19 cellular contexts compared by ENCODE assay signal in the genomic region with DNA sequence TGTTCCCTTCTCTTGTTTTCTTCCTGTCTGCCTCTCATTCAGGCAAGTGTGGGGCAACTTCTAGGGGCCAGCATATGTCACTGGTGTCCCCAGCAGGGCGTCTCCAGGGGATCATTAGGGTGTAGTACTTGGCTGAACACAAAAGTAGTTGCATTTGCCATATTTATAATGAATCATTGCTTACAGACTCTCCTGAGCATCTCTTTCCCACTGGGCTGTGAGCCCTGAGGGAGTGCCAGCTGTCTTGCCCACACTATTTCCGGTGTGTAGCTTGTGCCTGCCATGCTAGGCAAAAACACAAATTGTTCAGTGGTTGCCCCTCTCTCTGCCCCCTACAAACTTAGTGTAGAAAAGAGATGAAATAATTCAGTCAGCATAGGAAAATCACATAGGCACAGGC. TPM values are rescaled to one million over a fixed set of nuclear protein-coding genes. Genes with fewer than 3 reads are reported as not detected.
DNase-seq lines count a peak whose midpoint lies in the region; ATAC-seq and TF ChIP-seq lines count a peak whose summit lies in the region.
"Had no signal": no experiment of that assay in that cellular context is flagged by ENCODE, and none has a peak within 500 bp of the region (broad histone marks: within the 10 kb centered on the region; RNA-seq: fewer than 3 reads in every experiment).

No MANE protein-coding gene starts in this region.

- no peaks in the 10 kb centered on the region for H3K27me3 ChIP-seq in breast epithelium
- no peaks in the 10 kb centered on the region for H3K27me3 ChIP-seq in RWPE2 (ENCODE audit: insufficient read depth, poor library complexity, severe bottlenecking)
- no peaks in the 10 kb centered on the region for H3K27me3 ChIP-seq in gastrocnemius medialis
- H3K27me3 ChIP-seq: neutrophil had no signal

- POLR2A ChIA-PET in MCF 10A (lab: Yijun Ruan, JAX), result interaction anchor here (0.9 kb wide), 1 partner anchor 146 kb away, joined by 5 read pairs; no protein-coding TSS in a partner anchor

- CTCF ChIA-PET in MCF 10A (lab: Yijun Ruan, JAX), result interaction anchor here (0.6 kb wide), 2 partner anchors 23 to 156 kb away, joined by 3 read pairs; no protein-coding TSS in a partner anchor

- intact Hi-C loops in MCF 10A (cut with micrococcal nuclease), result loop anchor here (10.0 kb wide), 1 partner anchor 505 kb away; no protein-coding TSS in a partner anchor
- intact Hi-C loops in breast epithelium (cut with DNase I; ENCODE audit: low total_unique reads), result no loop called here
- intact Hi-C loops in gastrocnemius medialis (cut with DNase I; ENCODE audit: low total_unique reads), result no loop called here

- H3K4me3 ChIP-seq in breast epithelium (no peak overlapping the region), RWPE2 (ENCODE audit: severe bottlenecking) (no peak overlapping the region), coronary artery (no peak overlapping the region), gastrocnemius medialis (no peak overlapping the region)
- H3K4me3 ChIP-seq: GM12878, mucosa of descending colon had no signal

- peaks cover 11% of the 10 kb centered on the region for H3K4me1 Mint-ChIP-seq in MCF 10A (ENCODE audit: insufficient read depth, unreplicated experiment)
- peaks cover 57 to 69% of the 10 kb centered on the region in 2 donors for H3K4me1 Mint-ChIP-seq in immature natural killer cell

- H3K36me3 ChIP-seq in breast epithelium, result no peaks in the 10 kb centered on the region
- H3K36me3 ChIP-seq in RWPE2 (ENCODE audit: low read depth), result no peaks in the 10 kb centered on the region
- H3K36me3 ChIP-seq in gastrocnemius medialis, result no peaks in the 10 kb centered on the region

- DNase-seq in MCF 10A (ENCODE audit: unreplicated experiment) (peak; percentile 59), breast epithelium (ENCODE audit: low spot score in 2 of 2) (no peak), RWPE2 (ENCODE audit: low spot score) (no peak), immature natural killer cell (no peak), coronary artery (ENCODE audit: low spot score) (no peak), gastrocnemius medialis (no peak), SIG-M5 treated with dmso at 0.1 percent for 504 hours (lab: John Stamatoyannopoulos, UW; ENCODE audit: unreplicated experiment) (no peak), NCI-H2196 treated with DMSO at 0.1 percent for 48 hours (lab: John Stamatoyannopoulos, UW; ENCODE audit: unreplicated experiment) (no peak)
- DNase-seq: activated CD4-positive, alpha-beta memory T cell treated with anti-CD3 and anti-CD28 coated beads for 36 hours; activated T-cell treated with anti-CD3 and anti-CD28 coated beads, Interleukin-2, amount 50 U/mL, for 72 hours; CD4-positive, alpha-beta T cell; H7; left ventricle myocardium superior; mucosa of descending colon; NCI-H187 treated with DMSO at 0.1 percent for 48 hours; NCI-H524 had no signal

- TF ChIP-seq POLR2A in breast epithelium (IDR thresholded peaks at IDR 0.05) (no peak), gastrocnemius medialis (IDR thresholded peaks at IDR 0.05) (no peak)

- H3K27ac Mint-ChIP-seq in MCF 10A (ENCODE audit: low read depth, unreplicated experiment) (peak overlapping the region; percentile 53), immature natural killer cell (peak overlapping the region; percentile 7 to 79 (median 45))
- H3K27ac Mint-ChIP-seq: activated CD4-positive, alpha-beta memory T cell treated with anti-CD3 and anti-CD28 coated beads for 36 hours; CD4-positive, alpha-beta T cell; dendritic cell treated with granulocyte-macrophage colony-stimulating factor and Interleukin-4, amounts not matched to agents 40 ng/mL and 50 ng/mL, for 4 days had no signal

- BruUV-seq in MCF 10A (replicated peaks; lab: Mats Ljungman, UMichigan), result no TSS peak

- H3K4me1 ChIP-seq in breast epithelium (no peaks in the 10 kb centered on the region), RWPE2 (ENCODE audit: insufficient read depth, poor library complexity, severe bottlenecking) (no peaks in the 10 kb centered on the region), gastrocnemius medialis (peaks cover 8 to 12% of the 10 kb centered on the region in 2 donors)

- H3K36me3 Mint-ChIP-seq in MCF 10A (ENCODE audit: insufficient read depth, unreplicated experiment) (peaks cover 60% of the 10 kb centered on the region), immature natural killer cell (peaks cover 4 to 28% (median 11%) of the 10 kb centered on the region in 3 donors)

- peak overlapping the region; percentile 16 for H3K4me3 Mint-ChIP-seq in MCF 10A (ENCODE audit: unreplicated experiment)
- H3K4me3 Mint-ChIP-seq in immature natural killer cell, result no peak overlapping the region
- H3K4me3 Mint-ChIP-seq: activated CD4-positive, alpha-beta memory T cell treated with anti-CD3 and anti-CD28 coated beads for 36 hours; activated T-cell treated with anti-CD3 and anti-CD28 coated beads, Interleukin-2, amount 50 U/mL, for 72 hours; CD4-positive, alpha-beta T cell; dendritic cell treated with granulocyte-macrophage colony-stimulating factor and Interleukin-4, amounts not matched to agents 40 ng/mL and 50 ng/mL, for 4 days had no signal

- H3K27ac ChIP-seq in breast epithelium (no peak overlapping the region), RWPE2 (ENCODE audit: poor library complexity, severe bottlenecking) (no peak overlapping the region), coronary artery (no peak overlapping the region), gastrocnemius medialis (no peak overlapping the region)
- H3K27ac ChIP-seq: neutrophil had no signal

- H3K9me3 Mint-ChIP-seq in MCF 10A (ENCODE audit: unreplicated experiment), result no peaks in the 10 kb centered on the region
- no peaks in the 10 kb centered on the region for H3K9me3 Mint-ChIP-seq in immature natural killer cell
- H3K9me3 Mint-ChIP-seq: activated CD4-positive, alpha-beta memory T cell treated with anti-CD3 and anti-CD28 coated beads for 36 hours; activated T-cell treated with anti-CD3 and anti-CD28 coated beads, Interleukin-2, amount 50 U/mL, for 72 hours; CD4-positive, alpha-beta T cell; dendritic cell treated with granulocyte-macrophage colony-stimulating factor and Interleukin-4, amounts not matched to agents 40 ng/mL and 50 ng/mL, for 4 days had no signal

- H3K27me3 Mint-ChIP-seq in MCF 10A (ENCODE audit: insufficient read depth, unreplicated experiment) (no peaks in the 10 kb centered on the region), immature natural killer cell (ENCODE audit: low read depth in 3 of 3) (peaks cover 0 to 5% (median 2%) of the 10 kb centered on the region in 3 donors)
- H3K27me3 Mint-ChIP-seq: activated CD4-positive, alpha-beta memory T cell treated with anti-CD3 and anti-CD28 coated beads for 36 hours; CD4-positive, alpha-beta T cell; dendritic cell treated with granulocyte-macrophage colony-stimulating factor and Interleukin-4, amounts not matched to agents 40 ng/mL and 50 ng/mL, for 4 days had no signal

- peak; percentile 33; the same call in 1 of the 3 replicates for ATAC-seq in RWPE2 (ENCODE audit: low read depth)
- ATAC-seq in gastrocnemius medialis, result no peak
- ATAC-seq: activated T-cell treated with anti-CD3 and anti-CD28 coated beads, Interleukin-2, amount 50 U/mL, for 72 hours; GM12878; left ventricle myocardium superior; mucosa of descending colon had no signal

- TF ChIP-seq CTCF in MCF 10A (IDR thresholded peaks at IDR 0.05; ENCODE audit: unreplicated experiment), result no peak
- TF ChIP-seq CTCF in breast epithelium (IDR thresholded peaks at IDR 0.05), result no peak
- TF ChIP-seq CTCF in RWPE2 (IDR thresholded peaks at IDR 0.05; ENCODE audit: poor library complexity, severe bottlenecking), result no peak
- TF ChIP-seq CTCF in coronary artery (IDR thresholded peaks at IDR 0.05), result no peak
- TF ChIP-seq CTCF in gastrocnemius medialis (IDR thresholded peaks at IDR 0.05 in 4 of 5, conservative IDR thresholded peaks at IDR 0.05 in 1 of 5), result no peak

- in situ Hi-C loops in gastrocnemius medialis (cut with MboI; ENCODE audit: low sequenced_read_pairs in 4 of 4), result no loop called here

- no peaks in the 10 kb centered on the region for H3K9me3 ChIP-seq in breast epithelium
- H3K9me3 ChIP-seq in RWPE2 (ENCODE audit: severe bottlenecking), result no peaks in the 10 kb centered on the region
- no peaks in the 10 kb centered on the region for H3K9me3 ChIP-seq in gastrocnemius medialis
- H3K9me3 ChIP-seq: mucosa of descending colon, neutrophil had no signal

RNA-seq across cellular contexts. Expression of a gene that starts 40.8 kb away (rescaled TPM):
- total RNA-seq in MCF 10A (2022), result 40.1 and 40.4 TPM in 2 replicates
- 10 to 100 TPM; 11.2 to 16.7 (median 12.1) TPM for total RNA-seq in breast epithelium
- polyA plus RNA-seq in immature natural killer cell, result 10 to 100 TPM; 12.1 to 15.8 (median 12.8) TPM
- 1 to 10 TPM; 3.3 to 9.7 (median 5.6) TPM for total RNA-seq in gastrocnemius medialis

RNA-seq across cellular contexts. Expression of a gene that starts 53.1 kb away (rescaled TPM):
- total RNA-seq in MCF 10A (2022) (116 and 125 TPM in 2 replicates), breast epithelium (10 to 100 TPM; 62.6 to 66.9 (median 64.0) TPM), gastrocnemius medialis (10 to 100 TPM; 67.3 to 97.3 (median 81.2) TPM)
- 100 to 1,000 TPM; 274 to 339 (median 323) TPM for polyA plus RNA-seq in immature natural killer cell
